ENCODE assay signal across 28 cellular contexts in genomic region chr18:42336139-42336538, GRCh38.
"Had no signal": no experiment of that assay in that cellular context is flagged by ENCODE, and none has a peak within 500 bp of the region (broad histone marks: within the 10 kb centered on the region; RNA-seq: fewer than 3 reads in every experiment).

No MANE protein-coding gene starts in this region.

- H3K36me3 ChIP-seq: colonic mucosa, esophagus muscularis mucosa, esophagus squamous epithelium, gastrocnemius medialis, gastroesophageal sphincter, heart left ventricle, heart right ventricle had no signal

- FAIRE-seq: colon, endometrium, endothelial cell of umbilical vein, frontal cortex had no signal

- H3K4me3 ChIP-seq: colonic mucosa, coronary artery, dorsolateral prefrontal cortex, esophagus muscularis mucosa, esophagus squamous epithelium, gastrocnemius medialis, gastroesophageal sphincter, heart left ventricle, heart right ventricle had no signal

- H3K27ac ChIP-seq: colonic mucosa, coronary artery, dorsolateral prefrontal cortex, epithelial cell of prostate, esophagus muscularis mucosa, esophagus squamous epithelium, foreskin keratinocyte, gastrocnemius medialis, gastroesophageal sphincter, heart left ventricle, heart right ventricle had no signal

- H3K27me3 ChIP-seq: colonic mucosa, dorsolateral prefrontal cortex, esophagus muscularis mucosa, esophagus squamous epithelium, foreskin keratinocyte, gastrocnemius medialis, gastroesophageal sphincter, heart left ventricle, heart right ventricle had no signal

- H3K4me3 Mint-ChIP-seq: dendritic cell treated with granulocyte-macrophage colony-stimulating factor and Interleukin-4, amounts not matched to agents 40 ng/mL and 50 ng/mL, for 4 days; effector memory CD8-positive, alpha-beta T cell; endodermal cell had no signal

- ATAC-seq: effector memory CD8-positive, alpha-beta T cell; esophagus mucosa; foreskin keratinocyte; gastrocnemius medialis; gastroesophageal sphincter; heart left ventricle; heart right ventricle had no signal

- DNase-seq: colonic mucosa; dermis blood vessel endothelial cell; dorsolateral prefrontal cortex; effector CD4-positive, alpha-beta T cell; effector CD8-positive, alpha-beta T cell; effector memory CD4-positive, alpha-beta T cell; effector memory CD8-positive, alpha-beta T cell; endodermal cell; erythroblast; esophagus squamous epithelium; foreskin fibroblast; foreskin keratinocyte; foreskin melanocyte; gastrocnemius medialis; glutamatergic neuron; head of caudate nucleus; heart left ventricle; heart right ventricle had no signal

- H3K4me1 ChIP-seq: colonic mucosa, esophagus squamous epithelium, foreskin keratinocyte, gastrocnemius medialis, heart left ventricle, heart right ventricle had no signal

- H3K9me3 ChIP-seq: colonic mucosa, esophagus muscularis mucosa, gastrocnemius medialis, gastroesophageal sphincter, heart left ventricle had no signal

- H3K27me3 Mint-ChIP-seq: dendritic cell treated with granulocyte-macrophage colony-stimulating factor and Interleukin-4, amounts not matched to agents 40 ng/mL and 50 ng/mL, for 4 days; effector memory CD8-positive, alpha-beta T cell had no signal

- H3K27ac Mint-ChIP-seq: dendritic cell treated with granulocyte-macrophage colony-stimulating factor and Interleukin-4, amounts not matched to agents 40 ng/mL and 50 ng/mL, for 4 days; effector memory CD8-positive, alpha-beta T cell; endodermal cell had no signal
